Comparison of ENCODE assay signal across 2 cellular contexts in the genomic region with DNA sequence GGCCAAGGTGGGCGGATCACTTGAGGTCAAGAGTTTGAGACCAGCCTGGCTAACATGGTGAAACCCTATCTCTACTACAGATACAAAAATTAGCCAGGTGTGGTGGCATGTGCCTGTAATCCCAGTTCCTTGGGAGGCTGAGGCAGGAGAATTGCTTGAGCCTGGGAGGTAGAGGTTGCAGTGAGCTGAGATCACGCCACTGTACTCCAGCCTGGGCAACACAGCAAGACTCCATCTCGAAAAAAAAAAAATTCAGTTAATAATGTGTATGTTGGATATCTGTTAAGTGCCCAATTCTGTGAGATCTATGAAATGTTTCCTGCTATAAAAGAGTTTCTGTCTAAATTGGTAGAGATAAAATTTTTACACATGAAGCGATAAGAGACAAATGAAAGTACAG. TPM values are rescaled to one million over a fixed set of nuclear protein-coding genes. Genes with fewer than 3 reads are reported as not detected.
"Had no signal": no experiment of that assay in that cellular context is flagged by ENCODE, and none has a peak within 500 bp of the region (broad histone marks: within the 10 kb centered on the region; RNA-seq: fewer than 3 reads in every experiment).

No MANE protein-coding gene starts in this region.

RNA-seq across cellular contexts. Expression of a gene that starts 37.1 kb away (rescaled TPM):
- total RNA-seq: activated B cell treated with CpG ODN at 0.5 μM for 24 hours; activated CD4-positive, alpha-beta T cell treated with anti-CD3 and anti-CD28 coated beads, Interleukin-2, amount 10 ng/mL, durations not matched to agents 24 days and 14 days had no signal
